22 cellular contexts compared by ENCODE assay signal in genomic region chr21:34177919-34178567, GRCh38.
"Had no signal": no experiment of that assay in that cellular context is flagged by ENCODE, and none has a peak within 500 bp of the region (broad histone marks: within the 10 kb centered on the region; RNA-seq: fewer than 3 reads in every experiment).

No MANE protein-coding gene starts in this region.

- H3K27me3 Mint-ChIP-seq: naive thymus-derived CD8-positive, alpha-beta T cell had no signal

- H3K4me3 Mint-ChIP-seq: dendritic cell treated with granulocyte-macrophage colony-stimulating factor and Interleukin-4, amounts not matched to agents 40 ng/mL and 50 ng/mL, for 4 days; endodermal cell; naive thymus-derived CD8-positive, alpha-beta T cell; nephron progenitor cell had no signal

- ATAC-seq: esophagus mucosa; left ventricle myocardium superior; lower lobe of right lung; naive thymus-derived CD8-positive, alpha-beta T cell; pancreas; right lobe of liver; upper lobe of right lung had no signal

- FAIRE-seq: keratinocyte, pancreas had no signal

- DNase-seq: colonic mucosa; effector CD8-positive, alpha-beta T cell; endodermal cell; foreskin fibroblast; gastrocnemius medialis; left ventricle myocardium superior; lower lobe of right lung; naive thymus-derived CD8-positive, alpha-beta T cell; nephron progenitor cell; pancreas; right lobe of liver; stimulated activated CD4-positive, alpha-beta T cell treated with anti-CD3 and anti-CD28 coated beads, Interleukin-12 subunit alpha, Interleukin-12 subunit beta, amount 100 ng/mL, for 4 hours; stimulated activated CD4-positive, alpha-beta T cell treated with anti-CD3 and anti-CD28 coated beads, Interleukin-1b, Interleukin-23, amount 100 ng/mL, for 48 hours; stimulated activated CD4-positive, alpha-beta T cell treated with anti-CD3 and anti-CD28 coated beads, Interleukin-4, amount 100 ng/mL, for 1 hour; stimulated activated CD8-positive, alpha-beta memory T cell treated with anti-CD3 and anti-CD28 coated beads, Interleukin-4, amount 100 ng/mL, for 48 hours; stimulated activated naive CD4-positive, alpha-beta T cell treated with Interleukin-2 at 50 U/mL for 16 hours; transverse colon; upper lobe of right lung; uterus had no signal

- H3K4me1 Mint-ChIP-seq: naive thymus-derived CD8-positive, alpha-beta T cell had no signal

- H3K27ac Mint-ChIP-seq: dendritic cell treated with granulocyte-macrophage colony-stimulating factor and Interleukin-4, amounts not matched to agents 40 ng/mL and 50 ng/mL, for 4 days; endodermal cell; naive thymus-derived CD8-positive, alpha-beta T cell; nephron progenitor cell had no signal
